Comparison of ENCODE assay signal across 16 cellular contexts in genomic region chr6:12034831-12035230, GRCh38. TPM values are rescaled to one million over a fixed set of nuclear protein-coding genes. Genes with fewer than 3 reads are reported as not detected.
DNase-seq lines count a peak whose midpoint lies in the region; ATAC-seq, FAIRE-seq and TF ChIP-seq lines count a peak whose summit lies in the region.
"Had no signal": no experiment of that assay in that cellular context is flagged by ENCODE, and none has a peak within 500 bp of the region (broad histone marks: within the 10 kb centered on the region; RNA-seq: fewer than 3 reads in every experiment).

No MANE protein-coding gene starts in this region.

- H3K27me3 ChIP-seq in astrocyte (ENCODE audit: insufficient read depth, low read length) (no peaks in the 10 kb centered on the region), keratinocyte (ENCODE audit: control insufficient read depth, extremely low read depth, insufficient read depth, low read length) (no peaks in the 10 kb centered on the region)
- H3K27me3 ChIP-seq: testis had no signal

- H3K9me1 ChIP-seq in keratinocyte (ENCODE audit: control insufficient read depth, extremely low read depth, insufficient read depth, low read length) = no peaks in the 10 kb centered on the region

- peaks cover 19% of the 10 kb centered on the region for H3K4me1 ChIP-seq in astrocyte (ENCODE audit: insufficient read depth, low read length)
- peaks cover 46% of the 10 kb centered on the region for H3K4me1 ChIP-seq in keratinocyte (ENCODE audit: control insufficient read depth, extremely low read depth, insufficient read depth, low read length)
- H3K4me1 ChIP-seq: parathyroid adenoma had no signal

- intact Hi-C loops in left cardiac atrium (cut with DNase I) = no loop called here
- intact Hi-C loops in cardiac septum (cut with DNase I) = no loop called here

- H3K4me1 Mint-ChIP-seq in astrocyte (ENCODE audit: low read depth, unreplicated experiment) (peaks cover 34% of the 10 kb centered on the region), type B pancreatic cell (ENCODE audit: unreplicated experiment) (peaks cover 33% of the 10 kb centered on the region)
- H3K4me1 Mint-ChIP-seq in stimulated activated naive CD8-positive, alpha-beta T cell treated with anti-CD3 and anti-CD28 coated beads, Interleukin-15, amount 100 ng/mL, for 72 hours = peaks cover 91% of the 10 kb centered on the region

- no peaks in the 10 kb centered on the region for H3K27me3 Mint-ChIP-seq in astrocyte (ENCODE audit: low read depth, unreplicated experiment)
- H3K27me3 Mint-ChIP-seq in type B pancreatic cell = no peaks in the 10 kb centered on the region
- no peaks in the 10 kb centered on the region for H3K27me3 Mint-ChIP-seq in stimulated activated naive CD8-positive, alpha-beta T cell treated with anti-CD3 and anti-CD28 coated beads, Interleukin-15, amount 100 ng/mL, for 72 hours
- H3K27me3 Mint-ChIP-seq: activated naive CD4-positive, alpha-beta T cell treated with anti-CD3 and anti-CD28 coated beads, Interleukin-2, amount 50 U/mL, for 24 hours had no signal

- H2AFZ ChIP-seq in astrocyte (ENCODE audit: low read depth, low read length) (no peak overlapping the region), keratinocyte (ENCODE audit: control insufficient read depth, low read length) (peak overlapping the region; percentile 12)
- H2AFZ ChIP-seq: parathyroid adenoma had no signal

- no peak overlapping the region for H3K4me3 Mint-ChIP-seq in astrocyte (ENCODE audit: unreplicated experiment)
- no peak overlapping the region for H3K4me3 Mint-ChIP-seq in type B pancreatic cell
- H3K4me3 Mint-ChIP-seq in stimulated activated naive CD8-positive, alpha-beta T cell treated with anti-CD3 and anti-CD28 coated beads, Interleukin-15, amount 100 ng/mL, for 72 hours = no peak overlapping the region
- H3K4me3 Mint-ChIP-seq: activated naive CD4-positive, alpha-beta T cell treated with anti-CD3 and anti-CD28 coated beads, Interleukin-2, amount 50 U/mL, for 24 hours; T-helper 2 cell treated with Interferon-gamma antibody and Interleukin-4, amounts not matched to agents 5 μg/mL and 100 μg/mL, for 36 hours had no signal

- H3K9me3 Mint-ChIP-seq in astrocyte (ENCODE audit: unreplicated experiment) (peaks cover 4% of the 10 kb centered on the region), type B pancreatic cell (peaks cover 10% of the 10 kb centered on the region)
- H3K9me3 Mint-ChIP-seq in stimulated activated naive CD8-positive, alpha-beta T cell treated with anti-CD3 and anti-CD28 coated beads, Interleukin-15, amount 100 ng/mL, for 72 hours = peaks cover 5 to 6% of the 10 kb centered on the region in 2 donors
- H3K9me3 Mint-ChIP-seq: activated naive CD4-positive, alpha-beta T cell treated with anti-CD3 and anti-CD28 coated beads, Interleukin-2, amount 50 U/mL, for 24 hours had no signal

- H3K27ac Mint-ChIP-seq in astrocyte (ENCODE audit: unreplicated experiment) = peak overlapping the region; percentile 18
- peak overlapping the region; percentile 54 for H3K27ac Mint-ChIP-seq in type B pancreatic cell
- H3K27ac Mint-ChIP-seq in stimulated activated naive CD8-positive, alpha-beta T cell treated with anti-CD3 and anti-CD28 coated beads, Interleukin-15, amount 100 ng/mL, for 72 hours = peak overlapping the region in 1 of 2 donors; percentile 59
- H3K27ac Mint-ChIP-seq: T-helper 2 cell treated with Interferon-gamma antibody and Interleukin-4, amounts not matched to agents 5 μg/mL and 100 μg/mL, for 36 hours had no signal

- H3K36me3 Mint-ChIP-seq in astrocyte (ENCODE audit: low read depth, unreplicated experiment) (peaks cover 9% of the 10 kb centered on the region), type B pancreatic cell (peaks cover 36% of the 10 kb centered on the region)

- H4K20me1 ChIP-seq in astrocyte (ENCODE audit: insufficient read depth, low read length) = peaks cover 65% of the 10 kb centered on the region
- H4K20me1 ChIP-seq in keratinocyte (ENCODE audit: control insufficient read depth, extremely low read depth, insufficient read depth, low read length) = no peaks in the 10 kb centered on the region

- TF ChIP-seq CTCF in astrocyte (IDR thresholded peaks at IDR 0.05; ENCODE audit: insufficient read depth, low read depth, low read length) = no peak
- TF ChIP-seq CTCF in keratinocyte (optimal IDR thresholded peaks at IDR 0.05 in 1 of 3, IDR thresholded peaks at IDR 0.05 in 1 of 3, conservative IDR thresholded peaks at IDR 0.05 in 1 of 3; ENCODE audit: extremely low read depth in 1 of 3, insufficient read depth in 2 of 3, low read length in 3 of 3) = peak in 1 of 3 experiments; percentile 15
- TF ChIP-seq CTCF in type B pancreatic cell (conservative IDR thresholded peaks at IDR 0.05) = no peak

- no peak overlapping the region for H3K9ac ChIP-seq in astrocyte (ENCODE audit: low read length)
- peak overlapping the region; percentile 7 for H3K9ac ChIP-seq in keratinocyte (ENCODE audit: control insufficient read depth, extremely low read depth, insufficient read depth, low read length)
- H3K9ac ChIP-seq: parathyroid adenoma had no signal

- dilution Hi-C loops in keratinocyte (cut with MboI; ENCODE audit: extremely low pct_ligation_motif_present, low sequenced_read_pairs) = no loop called here

- H3K9me3 ChIP-seq in astrocyte (ENCODE audit: insufficient read depth, low read depth, low read length) = no peaks in the 10 kb centered on the region
- H3K9me3 ChIP-seq in keratinocyte (ENCODE audit: control insufficient read depth, low read depth, low read length) = no peaks in the 10 kb centered on the region
- H3K9me3 ChIP-seq: testis had no signal

- FAIRE-seq in astrocyte (lab: Jason Lieb, UNC) (no peak), keratinocyte (lab: Jason Lieb, UNC) (no peak)
- FAIRE-seq: bronchial epithelial cell, islet of Langerhans had no signal

- ATAC-seq in left cardiac atrium (peak; percentile 38 to 50), GM21825 (IDR thresholded peaks at IDR 0.05; ENCODE audit: unreplicated experiment) (no peak)
- no peak for ATAC-seq in stimulated activated naive CD8-positive, alpha-beta T cell treated with anti-CD3 and anti-CD28 coated beads, Interleukin-15, amount 100 ng/mL, for 72 hours

- H3K4me2 ChIP-seq in astrocyte (ENCODE audit: low read length) (no peak overlapping the region), keratinocyte (ENCODE audit: control insufficient read depth, extremely low read depth, insufficient read depth, low read depth, low read length) (peak overlapping the region; percentile 55)

- H3K4me3 ChIP-seq in astrocyte (ENCODE audit: insufficient read depth, low read depth, low read length) (no peak overlapping the region), keratinocyte (ENCODE audit: control insufficient read depth in 2 of 3, extremely low read depth in 1 of 3, insufficient read depth in 2 of 3, low read depth in 1 of 3, low read length in 3 of 3) (peak overlapping the region in 2 of 3 experiments; percentile 19 to 21)
- H3K4me3 ChIP-seq: testis had no signal

- H3K36me3 ChIP-seq in astrocyte (ENCODE audit: insufficient read depth, low read length) (no peaks in the 10 kb centered on the region), keratinocyte (ENCODE audit: control insufficient read depth in 2 of 2, extremely low read depth in 1 of 2, insufficient read depth in 2 of 2, low read length in 2 of 2) (peaks cover 2 to 6% of the 10 kb centered on the region in 2 experiments)

- H3K27ac ChIP-seq in astrocyte (ENCODE audit: low read depth, low read length) (no peak overlapping the region), keratinocyte (ENCODE audit: control insufficient read depth, insufficient read depth, low read length) (peak overlapping the region; percentile 50)
- H3K27ac ChIP-seq: parathyroid adenoma had no signal

- H3K79me2 ChIP-seq in astrocyte (ENCODE audit: insufficient read depth, low read length) (peaks cover 93% of the 10 kb centered on the region), keratinocyte (ENCODE audit: control insufficient read depth, insufficient read depth, low read length) (peaks cover 74% of the 10 kb centered on the region)

- DNase-seq in left cardiac atrium (no peak), cardiac septum (ENCODE audit: low spot score) (no peak), astrocyte (ENCODE audit: low read depth) (no peak), keratinocyte (ENCODE audit: low read depth, low spot score) (no peak), type B pancreatic cell (ENCODE audit: extremely low spot score, unreplicated experiment) (no peak), inferior parietal cortex (ENCODE audit: extremely low spot score) (no peak)
- no peak for DNase-seq in stimulated activated naive CD8-positive, alpha-beta T cell treated with anti-CD3 and anti-CD28 coated beads, Interleukin-15, amount 100 ng/mL, for 72 hours
- DNase-seq: NCI-H187 treated with DMSO at 0.1 percent for 48 hours, NCI-H82 had no signal

RNA-seq across cellular contexts. Expression of gene HIVEP1, which starts 22.7 kb away (rescaled TPM):
- 10 to 100 TPM; 14.3 to 18.0 TPM for total RNA-seq in left cardiac atrium
- 17.8 TPM for total RNA-seq in cardiac septum
- total RNA-seq in astrocyte = 46.9 and 48.9 TPM in 2 replicates
- polyA plus RNA-seq in keratinocyte = 13.7 to 18.9 TPM (median 18.8 TPM) in 3 replicates
- polyA plus RNA-seq in keratinocyte (2011; ENCODE audit: low read depth) = 27.1 TPM
- polyA plus RNA-seq in keratinocyte (2011; cell fraction: cytosol; rRNA removed) = 10.4 and 13.9 TPM in 2 replicates
- polyA plus RNA-seq in keratinocyte (2011; cell fraction: nucleus; rRNA removed) = 38.9 and 42.7 TPM in 2 replicates
- polyA plus RNA-seq in keratinocyte (2012; ENCODE audit: low replicate concordance) = 11.4 and 16.2 TPM in 2 replicates
- 30.9 to 53.7 TPM (median 48.9 TPM) in 3 replicates for polyA minus RNA-seq in keratinocyte
- 17.1 TPM for polyA minus RNA-seq in keratinocyte (2011; cell fraction: cytosol; rRNA and poly(A)+ RNA removed)
- polyA minus RNA-seq in keratinocyte (2011; cell fraction: nucleus; rRNA and poly(A)+ RNA removed) = 47.5 and 78.3 TPM in 2 replicates
- 37.4 and 52.3 TPM in 2 replicates for total RNA-seq in type B pancreatic cell (ENCODE audit: low replicate concordance)

Comparison
In these comparisons a context has a peak if more than half of its experiments do, and no peak if none do; other contexts are left out.
1. ATAC-seq: peak in left cardiac atrium (2 of 2); none in GM21825 (single experiment) and stimulated activated naive CD8-positive, alpha-beta T cell treated with anti-CD3 and anti-CD28 coated beads, Interleukin-15, amount 100 ng/mL, for 72 hours (single experiment).